Comparison of ENCODE assay signal across 9 cellular contexts in genomic region chr9:124939944-124940343, GRCh38.
DNase-seq lines count a peak whose midpoint lies in the region; ATAC-seq and TF ChIP-seq lines count a peak whose summit lies in the region.
"Had no signal": no experiment of that assay in that cellular context is flagged by ENCODE, and none has a peak within 500 bp of the region (broad histone marks: within the 10 kb centered on the region; RNA-seq: fewer than 3 reads in every experiment).

No MANE protein-coding gene starts in this region.

- H3K36me3 Mint-ChIP-seq in nephron progenitor cell (ENCODE audit: low read depth) = peaks cover 18% of the 10 kb centered on the region

- H3F3A ChIP-seq in MM.1S (ENCODE audit: insufficient read depth, low read length) = peaks cover 14% of the 10 kb centered on the region

- TF ChIP-seq CTCF in MM.1S (IDR thresholded peaks at IDR 0.05; ENCODE audit: low read length) = no peak
- no peak for TF ChIP-seq CTCF in nephron progenitor cell (IDR thresholded peaks at IDR 0.05)
- TF ChIP-seq CTCF in GM20000 (IDR thresholded peaks at IDR 0.05; ENCODE audit: extremely low read depth, missing control alignments) = no peak

- H3K4me2 ChIP-seq in BLaER1 = peak overlapping the region; percentile 85
- H3K4me2 ChIP-seq in MM.1S (ENCODE audit: low read depth, low read length) = peak overlapping the region; percentile 73

- peak overlapping the region; percentile 92 for H3K9ac ChIP-seq in BLaER1
- H3K9ac ChIP-seq in MM.1S (ENCODE audit: low read length) = peak overlapping the region; percentile 93

- peaks cover 23% of the 10 kb centered on the region for H3K36me3 ChIP-seq in BLaER1
- H3K36me3 ChIP-seq in MM.1S (replicated peaks; ENCODE audit: insufficient read depth, low read length) = no peaks in the 10 kb centered on the region
- H3K36me3 ChIP-seq in effector memory CD4-positive, alpha-beta T cell (ENCODE audit: control insufficient read depth, insufficient read depth, low read length) = peaks cover 11% of the 10 kb centered on the region

- H3K27ac Mint-ChIP-seq in nephron progenitor cell = peak overlapping the region; percentile 11

- H3K4me1 ChIP-seq in BLaER1 (peaks cover 23% of the 10 kb centered on the region), MM.1S (ENCODE audit: low read length) (peaks cover 11% of the 10 kb centered on the region)
- peaks cover 16% of the 10 kb centered on the region for H3K4me1 ChIP-seq in effector memory CD4-positive, alpha-beta T cell (ENCODE audit: control insufficient read depth, insufficient read depth, low read length, poor library complexity, severe bottlenecking)

- peak overlapping the region; percentile 87 for H3K4me3 Mint-ChIP-seq in nephron progenitor cell

- no peak for ATAC-seq in GM21723 (IDR thresholded peaks at IDR 0.05; ENCODE audit: unreplicated experiment)

- H3K27me3 ChIP-seq in BLaER1 = no peaks in the 10 kb centered on the region
- H3K27me3 ChIP-seq in MM.1S (replicated peaks; ENCODE audit: insufficient read depth, low read length) = no peaks in the 10 kb centered on the region
- no peaks in the 10 kb centered on the region for H3K27me3 ChIP-seq in effector memory CD4-positive, alpha-beta T cell (replicated peaks; ENCODE audit: control insufficient read depth, insufficient read depth, low read length, poor library complexity, severe bottlenecking)

- H3K27me3 Mint-ChIP-seq in nephron progenitor cell (ENCODE audit: low read depth, poor library complexity) = no peaks in the 10 kb centered on the region

- H3K79me2 ChIP-seq in MM.1S (ENCODE audit: low read length) = peaks cover 17% of the 10 kb centered on the region

- H3K4me1 Mint-ChIP-seq in nephron progenitor cell = peaks cover 23% of the 10 kb centered on the region

- peak overlapping the region; percentile 84 for H3K4me3 ChIP-seq in BLaER1
- peak overlapping the region; percentile 89 for H3K4me3 ChIP-seq in MM.1S (ENCODE audit: low read length)
- peak overlapping the region; percentile 96 for H3K4me3 ChIP-seq in effector memory CD4-positive, alpha-beta T cell (ENCODE audit: insufficient read depth, low read depth, low read length, poor library complexity, severe bottlenecking)

- H3K27ac ChIP-seq in BLaER1 (peak overlapping the region; percentile 93), MM.1S (ENCODE audit: low read length) (peak overlapping the region; percentile 87; the same call in 1 of the 2 replicates)
- peak overlapping the region; percentile 93 for H3K27ac ChIP-seq in effector memory CD4-positive, alpha-beta T cell (ENCODE audit: insufficient read depth, low read length, poor library complexity, severe bottlenecking)

- H4K20me1 ChIP-seq in BLaER1 (no peaks in the 10 kb centered on the region), MM.1S (ENCODE audit: insufficient read depth, low read length) (no peaks in the 10 kb centered on the region)

- DNase-seq in MM.1S (no peak), nephron progenitor cell (no peak), NOMO-1 (lab: John Stamatoyannopoulos, UW; ENCODE audit: unreplicated experiment in 2 of 2) (no peak), GM20000 (ENCODE audit: low spot score) (no peak), NCI-H1694 (lab: John Stamatoyannopoulos, UW) (no peak)
- no peak for DNase-seq in effector memory CD4-positive, alpha-beta T cell
- DNase-seq: occipital lobe had no signal

- H3K9me3 Mint-ChIP-seq in nephron progenitor cell = no peaks in the 10 kb centered on the region

- peak overlapping the region; percentile 94 for H2AFZ ChIP-seq in MM.1S (ENCODE audit: low read length)

- H3K9me3 ChIP-seq in BLaER1 (no peaks in the 10 kb centered on the region), MM.1S (replicated peaks; ENCODE audit: insufficient read depth, low read length) (no peaks in the 10 kb centered on the region)
- H3K9me3 ChIP-seq in effector memory CD4-positive, alpha-beta T cell (ENCODE audit: control insufficient read depth, low read length) = no peaks in the 10 kb centered on the region

- no peaks in the 10 kb centered on the region for H3K9me2 ChIP-seq in MM.1S (replicated peaks; ENCODE audit: insufficient read depth, low read length)
